ENCODE assay signal across 9 cellular contexts in genomic region chr2:47079515-47080412, GRCh38.
DNase-seq lines count a peak whose midpoint lies in the region; ATAC-seq and TF ChIP-seq lines count a peak whose summit lies in the region.
"Had no signal": no experiment of that assay in that cellular context is flagged by ENCODE, and none has a peak within 500 bp of the region (broad histone marks: within the 10 kb centered on the region; RNA-seq: fewer than 3 reads in every experiment).

No MANE protein-coding gene starts in this region.

- no peaks in the 10 kb centered on the region for H3K36me3 ChIP-seq in duodenal mucosa (ENCODE audit: control insufficient read depth in 1 of 2, insufficient read depth in 2 of 2, low read length in 2 of 2)
- H3K36me3 ChIP-seq in thyroid gland, result no peaks in the 10 kb centered on the region

- H3K27ac ChIP-seq in duodenal mucosa (ENCODE audit: low read depth, low read length) (peak overlapping the region; percentile 43), thyroid gland (peak overlapping the region in 2 of 3 donors; percentile 45 to 46)

- intact Hi-C loops in thyroid gland (cut with DNase I), result no loop called here

- H3K4me3 ChIP-seq in duodenal mucosa (ENCODE audit: low read depth in 1 of 2, low read length in 2 of 2), result peak overlapping the region; percentile 40 to 49
- H3K4me3 ChIP-seq in thyroid gland (replicated peaks in 1 of 3), result no peak overlapping the region

- WGBS in thyroid gland, 2 donors, result 74 to 78% methylated on average over 8 to 10 of the region's 11 CpGs

- H3K27me3 ChIP-seq in duodenal mucosa (ENCODE audit: control insufficient read depth in 1 of 2, insufficient read depth in 2 of 2, low read length in 2 of 2), result no peaks in the 10 kb centered on the region
- no peaks in the 10 kb centered on the region for H3K27me3 ChIP-seq in thyroid gland

- TF ChIP-seq POLR2A in thyroid gland (IDR thresholded peaks at IDR 0.05), result no peak

- H3K9me3 ChIP-seq in duodenal mucosa (ENCODE audit: control insufficient read depth in 1 of 2, low read length in 2 of 2), result no peaks in the 10 kb centered on the region
- H3K9me3 ChIP-seq in thyroid gland, result no peaks in the 10 kb centered on the region

- peaks cover 51 to 53% of the 10 kb centered on the region in 2 donors for H3K4me1 ChIP-seq in duodenal mucosa (ENCODE audit: control insufficient read depth in 1 of 2, insufficient read depth in 2 of 2, low read length in 2 of 2)
- peaks cover 24 to 63% of the 10 kb centered on the region in 2 donors for H3K4me1 ChIP-seq in thyroid gland

- TF ChIP-seq CTCF in thyroid gland (IDR thresholded peaks at IDR 0.05) (no peak), omental fat pad (IDR thresholded peaks at IDR 0.05) (no peak)

- peak overlapping the region; percentile 55 to 64 for H3K9ac ChIP-seq in duodenal mucosa (ENCODE audit: low read depth in 1 of 2, low read length in 2 of 2)

- peak; percentile 32 to 36 for DNase-seq in Kasumi-1 (lab: John Stamatoyannopoulos, UW)
- peak; percentile 62 for DNase-seq in mucosa of gallbladder (ENCODE audit: low spot score)
- peak; percentile 86 to 89 for DNase-seq in thyroid gland
- no peak for DNase-seq in NCI-H226
- no peak for DNase-seq in AML-193 (lab: John Stamatoyannopoulos, UW)
- DNase-seq in omental fat pad (ENCODE audit: low spot score), result no peak
- DNase-seq: activated T-cell treated with anti-CD3 and anti-CD28 coated beads, Interleukin-2, amount 50 U/mL, for 1 hour; DMS79 treated with DMSO at 0.1 percent for 48 hours had no signal

- no peak for ATAC-seq in omental fat pad (ENCODE audit: low FRiP score)

Comparison
In these comparisons a context has a peak if more than half of its experiments do, and no peak if none do; other contexts are left out.
1. DNase-seq: peak in Kasumi-1 (2 of 2), mucosa of gallbladder (single experiment) and thyroid gland (2 of 2); none in NCI-H226 (single experiment), AML-193 (0 of 2) and omental fat pad (single experiment).
2. H3K4me3 ChIP-seq: peak in duodenal mucosa (2 of 2); none in thyroid gland (0 of 3).